5 cellular contexts compared by ENCODE assay signal in genomic region chr5:175564716-175565115, GRCh38.
"Had no signal": no experiment of that assay in that cellular context is flagged by ENCODE, and none has a peak within 500 bp of the region (broad histone marks: within the 10 kb centered on the region; RNA-seq: fewer than 3 reads in every experiment).

No MANE protein-coding gene starts in this region.

- ATAC-seq: HepG2, K562 had no signal

- DNase-seq: IMR-90, KBM-7, KG1 had no signal
